In the genomic region with DNA sequence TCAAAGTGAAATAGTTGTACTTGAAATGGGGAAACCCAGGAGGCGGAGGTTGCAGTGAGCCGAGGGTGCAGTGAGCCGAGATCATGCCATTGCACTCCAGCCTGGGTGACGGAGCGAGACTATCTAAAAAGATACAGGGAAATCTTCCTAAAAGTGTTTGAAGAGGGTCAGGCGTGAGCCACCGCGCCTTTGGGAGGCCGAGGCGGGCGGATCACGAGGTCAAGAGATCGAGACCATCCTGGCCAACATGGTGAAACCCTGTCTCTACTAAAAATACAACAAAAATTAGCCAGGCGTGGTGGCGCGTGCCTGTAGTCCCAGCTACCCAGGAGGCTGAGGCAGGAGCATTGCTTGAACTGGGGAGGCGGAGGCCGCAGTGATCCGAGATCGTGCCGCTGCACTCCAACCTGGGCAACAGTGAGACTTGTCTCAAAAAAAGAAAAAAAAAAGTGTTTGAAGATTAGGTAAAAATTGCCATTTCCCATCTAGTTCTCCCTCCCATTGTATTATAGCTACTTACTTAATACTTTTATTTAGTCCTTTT, we compare ENCODE assay signal across 1 cellular context.
TF ChIP-seq lines count a peak whose summit lies in the region.
"Not testable (repeated sequence)": the region's sequence is repeated elsewhere in the genome, so short reads cannot be mapped to it uniquely, and the experiment has no call there.

No MANE protein-coding gene starts in this region.

TF ChIP-seq in HepG2, 621 proteins besides CTCF, POLR2A, EP300 and RAD21:
- TF ChIP-seq SALL1 (CRISPR knock-in tag; IDR thresholded peaks at IDR 0.05) (0 out of 2 replicates have a peak, but pooled peaks have one; percentile 17), RBFOX2 (IDR thresholded peaks at IDR 0.05; ENCODE audit: low read depth, low read length) (peak; percentile 53; the same call in 1 of the 2 replicates), ZNF460 (CRISPR knock-in tag; IDR thresholded peaks at IDR 0.05; ENCODE audit: borderline replicate concordance) (peak; percentile 58; the same call in 1 of the 2 replicates), MLLT10 (CRISPR knock-in tag; IDR thresholded peaks at IDR 0.05) (0 out of 2 replicates have a peak, but pooled peaks have one; percentile 28), KMT2A (CRISPR knock-in tag; IDR thresholded peaks at IDR 0.05) (peak; percentile 20; the same call in 1 of the 2 replicates), KAT7 (CRISPR knock-in tag; IDR thresholded peaks at IDR 0.05; ENCODE audit: borderline replicate concordance) (0 out of 2 replicates have a peak, but pooled peaks have one; percentile 14), AKAP8 (CRISPR knock-in tag; IDR thresholded peaks at IDR 0.05) (0 out of 2 replicates have a peak, but pooled peaks have one; percentile 17), SRSF4 (IDR thresholded peaks at IDR 0.05; ENCODE audit: low read depth, low read length, poor library complexity, severe bottlenecking) (peak; percentile 34), AGO2 (optimal IDR thresholded peaks at IDR 0.05; ENCODE audit: low read depth, low read length) (peak; percentile 45)
- TF ChIP-seq, protein P1, sequence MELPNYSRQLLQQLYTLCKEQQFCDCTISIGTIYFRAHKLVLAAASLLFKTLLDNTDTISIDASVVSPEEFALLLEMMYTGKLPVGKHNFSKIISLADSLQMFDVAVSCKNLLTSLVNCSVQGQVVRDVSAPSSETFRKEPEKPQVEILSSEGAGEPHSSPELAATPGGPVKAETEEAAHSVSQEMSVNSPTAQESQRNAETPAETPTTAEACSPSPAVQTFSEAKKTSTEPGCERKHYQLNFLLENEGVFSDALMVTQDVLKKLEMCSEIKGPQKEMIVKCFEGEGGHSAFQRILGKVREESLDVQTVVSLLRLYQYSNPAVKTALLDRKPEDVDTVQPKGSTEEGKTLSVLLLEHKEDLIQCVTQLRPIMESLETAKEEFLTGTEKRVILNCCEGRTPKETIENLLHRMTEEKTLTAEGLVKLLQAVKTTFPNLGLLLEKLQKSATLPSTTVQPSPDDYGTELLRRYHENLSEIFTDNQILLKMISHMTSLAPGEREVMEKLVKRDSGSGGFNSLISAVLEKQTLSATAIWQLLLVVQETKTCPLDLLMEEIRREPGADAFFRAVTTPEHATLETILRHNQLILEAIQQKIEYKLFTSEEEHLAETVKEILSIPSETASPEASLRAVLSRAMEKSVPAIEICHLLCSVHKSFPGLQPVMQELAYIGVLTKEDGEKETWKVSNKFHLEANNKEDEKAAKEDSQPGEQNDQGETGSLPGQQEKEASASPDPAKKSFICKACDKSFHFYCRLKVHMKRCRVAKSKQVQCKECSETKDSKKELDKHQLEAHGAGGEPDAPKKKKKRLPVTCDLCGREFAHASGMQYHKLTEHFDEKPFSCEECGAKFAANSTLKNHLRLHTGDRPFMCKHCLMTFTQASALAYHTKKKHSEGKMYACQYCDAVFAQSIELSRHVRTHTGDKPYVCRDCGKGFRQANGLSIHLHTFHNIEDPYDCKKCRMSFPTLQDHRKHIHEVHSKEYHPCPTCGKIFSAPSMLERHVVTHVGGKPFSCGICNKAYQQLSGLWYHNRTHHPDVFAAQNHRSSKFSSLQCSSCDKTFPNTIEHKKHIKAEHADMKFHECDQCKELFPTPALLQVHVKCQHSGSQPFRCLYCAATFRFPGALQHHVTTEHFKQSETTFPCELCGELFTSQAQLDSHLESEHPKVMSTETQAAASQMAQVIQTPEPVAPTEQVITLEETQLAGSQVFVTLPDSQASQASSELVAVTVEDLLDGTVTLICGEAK (IDR thresholded peaks at IDR 0.05) = not testable (repeated sequence)
- TF ChIP-seq, protein P1 (CRISPR knock-in tag; IDR thresholded peaks at IDR 0.05) = 0 out of 2 replicates have a peak, but pooled peaks have one; percentile 17
- TF ChIP-seq, protein P2, sequence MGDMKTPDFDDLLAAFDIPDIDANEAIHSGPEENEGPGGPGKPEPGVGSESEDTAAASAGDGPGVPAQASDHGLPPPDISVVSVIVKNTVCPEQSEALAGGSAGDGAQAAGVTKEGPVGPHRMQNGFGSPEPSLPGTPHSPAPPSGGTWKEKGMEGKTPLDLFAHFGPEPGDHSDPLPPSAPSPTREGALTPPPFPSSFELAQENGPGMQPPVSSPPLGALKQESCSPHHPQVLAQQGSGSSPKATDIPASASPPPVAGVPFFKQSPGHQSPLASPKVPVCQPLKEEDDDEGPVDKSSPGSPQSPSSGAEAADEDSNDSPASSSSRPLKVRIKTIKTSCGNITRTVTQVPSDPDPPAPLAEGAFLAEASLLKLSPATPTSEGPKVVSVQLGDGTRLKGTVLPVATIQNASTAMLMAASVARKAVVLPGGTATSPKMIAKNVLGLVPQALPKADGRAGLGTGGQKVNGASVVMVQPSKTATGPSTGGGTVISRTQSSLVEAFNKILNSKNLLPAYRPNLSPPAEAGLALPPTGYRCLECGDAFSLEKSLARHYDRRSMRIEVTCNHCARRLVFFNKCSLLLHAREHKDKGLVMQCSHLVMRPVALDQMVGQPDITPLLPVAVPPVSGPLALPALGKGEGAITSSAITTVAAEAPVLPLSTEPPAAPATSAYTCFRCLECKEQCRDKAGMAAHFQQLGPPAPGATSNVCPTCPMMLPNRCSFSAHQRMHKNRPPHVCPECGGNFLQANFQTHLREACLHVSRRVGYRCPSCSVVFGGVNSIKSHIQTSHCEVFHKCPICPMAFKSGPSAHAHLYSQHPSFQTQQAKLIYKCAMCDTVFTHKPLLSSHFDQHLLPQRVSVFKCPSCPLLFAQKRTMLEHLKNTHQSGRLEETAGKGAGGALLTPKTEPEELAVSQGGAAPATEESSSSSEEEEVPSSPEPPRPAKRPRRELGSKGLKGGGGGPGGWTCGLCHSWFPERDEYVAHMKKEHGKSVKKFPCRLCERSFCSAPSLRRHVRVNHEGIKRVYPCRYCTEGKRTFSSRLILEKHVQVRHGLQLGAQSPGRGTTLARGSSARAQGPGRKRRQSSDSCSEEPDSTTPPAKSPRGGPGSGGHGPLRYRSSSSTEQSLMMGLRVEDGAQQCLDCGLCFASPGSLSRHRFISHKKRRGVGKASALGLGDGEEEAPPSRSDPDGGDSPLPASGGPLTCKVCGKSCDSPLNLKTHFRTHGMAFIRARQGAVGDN (CRISPR knock-in tag; IDR thresholded peaks at IDR 0.05) = peak; percentile 55
- TF ChIP-seq, protein P3, sequence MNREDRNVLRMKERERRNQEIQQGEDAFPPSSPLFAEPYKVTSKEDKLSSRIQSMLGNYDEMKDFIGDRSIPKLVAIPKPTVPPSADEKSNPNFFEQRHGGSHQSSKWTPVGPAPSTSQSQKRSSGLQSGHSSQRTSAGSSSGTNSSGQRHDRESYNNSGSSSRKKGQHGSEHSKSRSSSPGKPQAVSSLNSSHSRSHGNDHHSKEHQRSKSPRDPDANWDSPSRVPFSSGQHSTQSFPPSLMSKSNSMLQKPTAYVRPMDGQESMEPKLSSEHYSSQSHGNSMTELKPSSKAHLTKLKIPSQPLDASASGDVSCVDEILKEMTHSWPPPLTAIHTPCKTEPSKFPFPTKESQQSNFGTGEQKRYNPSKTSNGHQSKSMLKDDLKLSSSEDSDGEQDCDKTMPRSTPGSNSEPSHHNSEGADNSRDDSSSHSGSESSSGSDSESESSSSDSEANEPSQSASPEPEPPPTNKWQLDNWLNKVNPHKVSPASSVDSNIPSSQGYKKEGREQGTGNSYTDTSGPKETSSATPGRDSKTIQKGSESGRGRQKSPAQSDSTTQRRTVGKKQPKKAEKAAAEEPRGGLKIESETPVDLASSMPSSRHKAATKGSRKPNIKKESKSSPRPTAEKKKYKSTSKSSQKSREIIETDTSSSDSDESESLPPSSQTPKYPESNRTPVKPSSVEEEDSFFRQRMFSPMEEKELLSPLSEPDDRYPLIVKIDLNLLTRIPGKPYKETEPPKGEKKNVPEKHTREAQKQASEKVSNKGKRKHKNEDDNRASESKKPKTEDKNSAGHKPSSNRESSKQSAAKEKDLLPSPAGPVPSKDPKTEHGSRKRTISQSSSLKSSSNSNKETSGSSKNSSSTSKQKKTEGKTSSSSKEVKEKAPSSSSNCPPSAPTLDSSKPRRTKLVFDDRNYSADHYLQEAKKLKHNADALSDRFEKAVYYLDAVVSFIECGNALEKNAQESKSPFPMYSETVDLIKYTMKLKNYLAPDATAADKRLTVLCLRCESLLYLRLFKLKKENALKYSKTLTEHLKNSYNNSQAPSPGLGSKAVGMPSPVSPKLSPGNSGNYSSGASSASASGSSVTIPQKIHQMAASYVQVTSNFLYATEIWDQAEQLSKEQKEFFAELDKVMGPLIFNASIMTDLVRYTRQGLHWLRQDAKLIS (CRISPR knock-in tag; IDR thresholded peaks at IDR 0.05) = peak; percentile 27; the same call in 1 of the 2 replicates
- TF ChIP-seq, protein P4, sequence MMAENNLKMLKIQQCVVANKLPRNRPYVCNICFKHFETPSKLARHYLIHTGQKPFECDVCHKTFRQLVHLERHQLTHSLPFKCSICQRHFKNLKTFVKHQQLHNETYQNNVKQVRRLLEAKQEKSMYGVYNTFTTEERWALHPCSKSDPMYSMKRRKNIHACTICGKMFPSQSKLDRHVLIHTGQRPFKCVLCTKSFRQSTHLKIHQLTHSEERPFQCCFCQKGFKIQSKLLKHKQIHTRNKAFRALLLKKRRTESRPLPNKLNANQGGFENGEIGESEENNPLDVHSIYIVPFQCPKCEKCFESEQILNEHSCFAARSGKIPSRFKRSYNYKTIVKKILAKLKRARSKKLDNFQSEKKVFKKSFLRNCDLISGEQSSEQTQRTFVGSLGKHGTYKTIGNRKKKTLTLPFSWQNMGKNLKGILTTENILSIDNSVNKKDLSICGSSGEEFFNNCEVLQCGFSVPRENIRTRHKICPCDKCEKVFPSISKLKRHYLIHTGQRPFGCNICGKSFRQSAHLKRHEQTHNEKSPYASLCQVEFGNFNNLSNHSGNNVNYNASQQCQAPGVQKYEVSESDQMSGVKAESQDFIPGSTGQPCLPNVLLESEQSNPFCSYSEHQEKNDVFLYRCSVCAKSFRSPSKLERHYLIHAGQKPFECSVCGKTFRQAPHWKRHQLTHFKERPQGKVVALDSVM (CRISPR knock-in tag; IDR thresholded peaks at IDR 0.05) = peak; percentile 84; the same call in 1 of the 2 replicates
- TF ChIP-seq, protein P5, sequence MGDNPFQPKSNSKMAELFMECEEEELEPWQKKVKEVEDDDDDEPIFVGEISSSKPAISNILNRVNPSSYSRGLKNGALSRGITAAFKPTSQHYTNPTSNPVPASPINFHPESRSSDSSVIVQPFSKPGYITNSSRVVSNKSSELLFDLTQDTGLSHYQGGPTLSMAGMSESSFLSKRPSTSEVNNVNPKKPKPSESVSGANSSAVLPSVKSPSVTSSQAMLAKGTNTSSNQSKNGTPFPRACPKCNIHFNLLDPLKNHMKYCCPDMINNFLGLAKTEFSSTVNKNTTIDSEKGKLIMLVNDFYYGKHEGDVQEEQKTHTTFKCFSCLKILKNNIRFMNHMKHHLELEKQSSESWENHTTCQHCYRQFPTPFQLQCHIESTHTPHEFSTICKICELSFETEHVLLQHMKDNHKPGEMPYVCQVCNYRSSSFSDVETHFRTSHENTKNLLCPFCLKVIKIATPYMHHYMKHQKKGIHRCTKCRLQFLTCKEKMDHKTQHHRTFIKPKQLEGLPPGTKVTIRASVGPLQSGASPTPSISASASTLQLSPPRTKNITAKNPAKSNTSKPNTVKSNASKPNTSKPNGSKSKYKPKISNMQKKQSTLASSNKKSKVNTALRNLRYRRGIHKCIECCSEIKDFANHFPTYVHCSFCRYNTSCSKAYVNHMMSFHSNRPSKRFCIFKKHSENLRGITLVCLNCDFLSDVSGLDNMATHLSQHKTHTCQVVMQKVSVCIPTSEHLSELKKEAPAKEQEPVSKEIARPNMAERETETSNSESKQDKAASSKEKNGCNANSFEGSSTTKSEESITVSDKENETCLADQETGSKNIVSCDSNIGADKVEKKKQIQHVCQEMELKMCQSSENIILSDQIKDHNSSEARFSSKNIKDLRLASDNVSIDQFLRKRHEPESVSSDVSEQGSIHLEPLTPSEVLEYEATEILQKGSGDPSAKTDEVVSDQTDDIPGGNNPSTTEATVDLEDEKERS (CRISPR knock-in tag; IDR thresholded peaks at IDR 0.05) = 0 out of 2 replicates have a peak, but pooled peaks have one; percentile 45
